Comparison of ENCODE assay signal across 1 cellular context in genomic region chr2:190184460-190184859, GRCh38.
TF ChIP-seq lines count a peak whose summit lies in the region.

No MANE protein-coding gene starts in this region.

TF ChIP-seq in K562, 482 proteins besides CTCF, POLR2A, EP300 and RAD21 (continued from another document and continues in another):
- peak; percentile 43; the same call in 1 of the 2 replicates for TF ChIP-seq ZBTB2 (IDR thresholded peaks at IDR 0.05)
- TF ChIP-seq NBN (IDR thresholded peaks at IDR 0.05; ENCODE audit: low read depth), result peak; percentile 93
- TF ChIP-seq KLF1 (tag; IDR thresholded peaks at IDR 0.05), result 0 out of 2 replicates have a peak, but pooled peaks have one; percentile 43
- TF ChIP-seq DPF2 (IDR thresholded peaks at IDR 0.05), result peak; percentile 99
- TF ChIP-seq NCOA6 (IDR thresholded peaks at IDR 0.05), result peak; percentile 46; the same call in 1 of the 2 replicates
- TF ChIP-seq EGR1 (conservative IDR thresholded peaks at IDR 0.05), result no peak
- TF ChIP-seq BMI1 (IDR thresholded peaks at IDR 0.05; ENCODE audit: low read length), result no peak
- no peak for TF ChIP-seq NFYB (IDR thresholded peaks at IDR 0.05; ENCODE audit: extremely low read depth, insufficient read length)
- no peak for TF ChIP-seq TBP (optimal IDR thresholded peaks at IDR 0.05; ENCODE audit: low read depth, low read length)
- no peak for TF ChIP-seq DLX4 (CRISPR knock-in tag; IDR thresholded peaks at IDR 0.05)
- peak; percentile 85 for TF ChIP-seq SOX6 (IDR thresholded peaks at IDR 0.05)
- peak; percentile 79 to 83 for TF ChIP-seq NCOA2 (IDR thresholded peaks at IDR 0.05; ENCODE audit: partially characterized antibody in 2 of 2)
- TF ChIP-seq HNRNPH1 (optimal IDR thresholded peaks at IDR 0.05; ENCODE audit: low read depth, low read length), result no peak
- TF ChIP-seq POLR3G (IDR thresholded peaks at IDR 0.05; ENCODE audit: extremely low read depth, insufficient read length, insufficient replicate concordance), result no peak
- peak in 1 of 2 experiments; percentile 70; a peak in 2 of 4 replicates for TF ChIP-seq HDAC1 (IDR thresholded peaks at IDR 0.05)
- TF ChIP-seq ZBTB12 (CRISPR knock-in tag; IDR thresholded peaks at IDR 0.05), result no peak
- TF ChIP-seq MCM3 (IDR thresholded peaks at IDR 0.05), result no peak
- TF ChIP-seq ZNF707 (CRISPR knock-in tag; conservative IDR thresholded peaks at IDR 0.05), result no peak
- TF ChIP-seq MTF1 (CRISPR knock-in tag; IDR thresholded peaks at IDR 0.05; ENCODE audit: borderline replicate concordance), result no peak
- no peak for TF ChIP-seq GTF2A2 (tag; IDR thresholded peaks at IDR 0.05)
- TF ChIP-seq PYGO2 (tag; IDR thresholded peaks at IDR 0.05), result peak; percentile 71; the same call in 1 of the 2 replicates
- peak; percentile 89 for TF ChIP-seq LEF1 (IDR thresholded peaks at IDR 0.05)
- TF ChIP-seq OTX1 (CRISPR knock-in tag; IDR thresholded peaks at IDR 0.05), result 0 out of 2 replicates have a peak, but pooled peaks have one; percentile 46
- no peak for TF ChIP-seq CBX5 (IDR thresholded peaks at IDR 0.05; ENCODE audit: borderline replicate concordance, low read depth)
- TF ChIP-seq ATF7 (IDR thresholded peaks at IDR 0.05), result no peak
- TF ChIP-seq SREBF1 (IDR thresholded peaks at IDR 0.05; ENCODE audit: borderline replicate concordance, low read depth, low read length), result no peak
- peak; percentile 80 to 82 for TF ChIP-seq KDM1A (IDR thresholded peaks at IDR 0.05)
- TF ChIP-seq PKNOX1 (IDR thresholded peaks at IDR 0.05), result 0 out of 2 replicates have a peak, but pooled peaks have one; percentile 11
- peak; percentile 57 for TF ChIP-seq CXXC5 (CRISPR knock-in tag; IDR thresholded peaks at IDR 0.05)
- TF ChIP-seq CREBBP (IDR thresholded peaks at IDR 0.05; ENCODE audit: low read depth, low read length), result no peak
- TF ChIP-seq ERF (CRISPR knock-in tag; IDR thresholded peaks at IDR 0.05), result no peak
- no peak for TF ChIP-seq MCM5 (IDR thresholded peaks at IDR 0.05; ENCODE audit: low read depth)
- no peak for TF ChIP-seq ZNF57 (CRISPR knock-in tag; IDR thresholded peaks at IDR 0.05)
- no peak for TF ChIP-seq SNAPC5 (CRISPR knock-in tag; IDR thresholded peaks at IDR 0.05)
- TF ChIP-seq E2F1 (CRISPR knock-in tag; IDR thresholded peaks at IDR 0.05), result no peak
- peak; percentile 60; the same call in 1 of the 2 replicates for TF ChIP-seq HES1 (IDR thresholded peaks at IDR 0.05; ENCODE audit: low read depth)
- TF ChIP-seq ATF4 (CRISPR knock-in tag; IDR thresholded peaks at IDR 0.05), result no peak
- TF ChIP-seq SMARCC2 (IDR thresholded peaks at IDR 0.05; ENCODE audit: low read depth), result peak; percentile 92
- TF ChIP-seq ZNF740 (CRISPR knock-in tag; IDR thresholded peaks at IDR 0.05), result no peak
- TF ChIP-seq ZNF740 (tag; IDR thresholded peaks at IDR 0.05), result no peak
- TF ChIP-seq ZNF766 (CRISPR knock-in tag; conservative IDR thresholded peaks at IDR 0.05), result peak; percentile 78
- no peak for TF ChIP-seq SRSF3 (IDR thresholded peaks at IDR 0.05; ENCODE audit: insufficient read depth, low read length)
- TF ChIP-seq ARID3A (IDR thresholded peaks at IDR 0.05; ENCODE audit: borderline replicate concordance, low read depth, low read length), result peak; percentile 82; the same call in 1 of the 2 replicates
- TF ChIP-seq ZNF76 (CRISPR knock-in tag; IDR thresholded peaks at IDR 0.05; ENCODE audit: borderline replicate concordance), result no peak
- TF ChIP-seq HMBOX1 (IDR thresholded peaks at IDR 0.05), result peak; percentile 91
- peak; percentile 69 for TF ChIP-seq MEF2D (tag; conservative IDR thresholded peaks at IDR 0.05; ENCODE audit: low read depth)
- peak; percentile 59; the same call in 1 of the 2 replicates for TF ChIP-seq HLTF (IDR thresholded peaks at IDR 0.05)
- peak; percentile 87 for TF ChIP-seq FOXM1 (IDR thresholded peaks at IDR 0.05; ENCODE audit: low read depth)
- no peak for TF ChIP-seq FOXM1 (CRISPR knock-in tag; IDR thresholded peaks at IDR 0.05; ENCODE audit: low read depth)
- 0 out of 2 replicates have a peak, but pooled peaks have one; percentile 37 for TF ChIP-seq ZBTB9 (CRISPR knock-in tag; IDR thresholded peaks at IDR 0.05)
- no peak for TF ChIP-seq SAP30 (IDR thresholded peaks at IDR 0.05; ENCODE audit: borderline replicate concordance, insufficient read depth, low read depth, low read length, poor library complexity, severe bottlenecking)
- TF ChIP-seq HDAC3 (IDR thresholded peaks at IDR 0.05; ENCODE audit: borderline replicate concordance, partially characterized antibody), result peak; percentile 91
- TF ChIP-seq MEIS2 (IDR thresholded peaks at IDR 0.05; ENCODE audit: partially characterized antibody), result peak; percentile 86
- no peak for TF ChIP-seq ZNF274 (IDR thresholded peaks at IDR 0.05; ENCODE audit: borderline replicate concordance, low read depth, low read length)
- TF ChIP-seq MYC (IDR thresholded peaks at IDR 0.05; ENCODE audit: low read depth, low read length), result no peak
- TF ChIP-seq MYC (CRISPR knock-in tag; IDR thresholded peaks at IDR 0.05; ENCODE audit: borderline replicate concordance, low read depth), result no peak
- no peak for TF ChIP-seq SP2 (IDR thresholded peaks at IDR 0.05; ENCODE audit: extremely low read depth, low read depth, low read length, poor library complexity, severe bottlenecking)
- TF ChIP-seq HBP1 (CRISPR knock-in tag; IDR thresholded peaks at IDR 0.05), result peak; percentile 82; the same call in 1 of the 2 replicates
- peak; percentile 64; the same call in 1 of the 2 replicates for TF ChIP-seq EP400 (IDR thresholded peaks at IDR 0.05)
- peak; percentile 73; the same call in 1 of the 2 replicates for TF ChIP-seq ZEB2 (IDR thresholded peaks at IDR 0.05)
- no peak for TF ChIP-seq TCF7L2 (IDR thresholded peaks at IDR 0.05; ENCODE audit: low read depth, low read length)
- TF ChIP-seq SIX5 (IDR thresholded peaks at IDR 0.05; ENCODE audit: borderline replicate concordance in 1 of 2, insufficient read depth in 1 of 2, low read depth in 1 of 2, low read length in 2 of 2), result no peak
